ENCODE assay signal across 16 cellular contexts in the genomic region with DNA sequence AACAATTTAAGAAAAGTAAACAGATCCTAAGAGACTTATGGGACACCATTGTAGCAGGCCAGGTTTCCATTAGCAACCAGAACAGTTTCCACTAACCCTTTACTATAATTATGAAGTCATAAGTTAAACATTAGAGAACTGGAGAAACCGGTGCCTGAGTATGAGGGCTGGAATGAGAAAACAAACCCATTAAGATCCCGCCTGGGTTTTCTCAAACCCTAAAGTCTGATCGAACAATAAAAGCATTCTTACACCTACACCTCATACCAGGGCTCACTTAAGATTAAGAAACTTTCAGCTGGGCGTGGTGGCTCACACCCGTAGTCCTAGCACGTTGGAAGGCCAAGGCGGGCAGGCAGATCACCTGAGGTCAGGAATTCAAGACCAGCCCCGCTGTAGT. TPM values are rescaled to one million over a fixed set of nuclear protein-coding genes. Genes with fewer than 3 reads are reported as not detected.
DNase-seq lines count a peak whose midpoint lies in the region; ATAC-seq, FAIRE-seq and TF ChIP-seq lines count a peak whose summit lies in the region.
"Had no signal": no experiment of that assay in that cellular context is flagged by ENCODE, and none has a peak within 500 bp of the region (broad histone marks: within the 10 kb centered on the region; RNA-seq: fewer than 3 reads in every experiment).

No MANE protein-coding gene starts in this region.

- TF ChIP-seq CTCF in GM23338 (conservative IDR thresholded peaks at IDR 0.05; ENCODE audit: low read depth in 2 of 2) (no peak), astrocyte (IDR thresholded peaks at IDR 0.05; ENCODE audit: insufficient read depth, low read depth, low read length) (no peak), keratinocyte (optimal IDR thresholded peaks at IDR 0.05 in 1 of 3, IDR thresholded peaks at IDR 0.05 in 1 of 3, conservative IDR thresholded peaks at IDR 0.05 in 1 of 3; ENCODE audit: extremely low read depth in 1 of 3, insufficient read depth in 2 of 3, low read length in 3 of 3) (no peak), prostate gland (IDR thresholded peaks at IDR 0.05) (no peak)

- peaks cover 23% of the 10 kb centered on the region for H3K4me1 ChIP-seq in GM23338 (ENCODE audit: insufficient read depth)
- no peaks in the 10 kb centered on the region for H3K4me1 ChIP-seq in astrocyte (ENCODE audit: insufficient read depth, low read length)
- H3K4me1 ChIP-seq in keratinocyte (ENCODE audit: control insufficient read depth, extremely low read depth, insufficient read depth, low read length): peaks cover 15% of the 10 kb centered on the region
- H3K4me1 ChIP-seq in prostate gland (replicated peaks): no peaks in the 10 kb centered on the region

- H3K27me3 Mint-ChIP-seq in GM23338 (ENCODE audit: insufficient read depth, low read depth, poor library complexity): no peaks in the 10 kb centered on the region
- H3K27me3 Mint-ChIP-seq in astrocyte (ENCODE audit: low read depth, unreplicated experiment): no peaks in the 10 kb centered on the region

- H3K9me3 Mint-ChIP-seq in GM23338 (no peaks in the 10 kb centered on the region), astrocyte (ENCODE audit: unreplicated experiment) (no peaks in the 10 kb centered on the region)

- H3K9me2 ChIP-seq in GM23338 (ENCODE audit: insufficient read depth): no peaks in the 10 kb centered on the region
- H3K9me2 ChIP-seq: SK-N-SH had no signal

- WGBS in prostate gland: 52% methylated on average over 8 of the region's 8 CpGs

- no peak overlapping the region for H3K4me3 Mint-ChIP-seq in GM23338
- H3K4me3 Mint-ChIP-seq in astrocyte (ENCODE audit: unreplicated experiment): no peak overlapping the region

- H3K4me1 Mint-ChIP-seq in GM23338 (peaks cover 9% of the 10 kb centered on the region), astrocyte (ENCODE audit: low read depth, unreplicated experiment) (peaks cover 16% of the 10 kb centered on the region)

- H3K4me2 ChIP-seq in GM23338: no peak overlapping the region
- no peak overlapping the region for H3K4me2 ChIP-seq in astrocyte (ENCODE audit: low read length)
- peak overlapping the region; percentile 0 for H3K4me2 ChIP-seq in keratinocyte (ENCODE audit: control insufficient read depth, extremely low read depth, insufficient read depth, low read depth, low read length)
- H3K4me2 ChIP-seq: SK-N-SH had no signal

- H3K9ac ChIP-seq in astrocyte (ENCODE audit: low read length) (no peak overlapping the region), keratinocyte (ENCODE audit: control insufficient read depth, extremely low read depth, insufficient read depth, low read length) (no peak overlapping the region)
- H3K9ac ChIP-seq: SK-N-SH had no signal

- no peak for ATAC-seq in GM23338
- ATAC-seq in GM18520 (IDR thresholded peaks at IDR 0.05; ENCODE audit: unreplicated experiment): no peak
- ATAC-seq: GM12878, K562 had no signal

- intact Hi-C loops in prostate gland (cut with DNase I): no loop called here

- H3K36me3 ChIP-seq in GM23338 (ENCODE audit: insufficient read depth) (no peaks in the 10 kb centered on the region), astrocyte (ENCODE audit: insufficient read depth, low read length) (no peaks in the 10 kb centered on the region), keratinocyte (ENCODE audit: control insufficient read depth in 2 of 2, extremely low read depth in 1 of 2, insufficient read depth in 2 of 2, low read length in 2 of 2) (no peaks in the 10 kb centered on the region), prostate gland (no peaks in the 10 kb centered on the region)

- H3K36me3 Mint-ChIP-seq in GM23338 (ENCODE audit: low read depth): no peaks in the 10 kb centered on the region
- no peaks in the 10 kb centered on the region for H3K36me3 Mint-ChIP-seq in astrocyte (ENCODE audit: low read depth, unreplicated experiment)

- H2AFZ ChIP-seq in GM23338: peak overlapping the region; percentile 8; the same call in 1 of the 2 replicates
- H2AFZ ChIP-seq in astrocyte (ENCODE audit: low read depth, low read length): no peak overlapping the region
- H2AFZ ChIP-seq in keratinocyte (ENCODE audit: control insufficient read depth, low read length): no peak overlapping the region

- TF ChIP-seq POLR2A in prostate gland (IDR thresholded peaks at IDR 0.05): no peak

- H3K27me3 ChIP-seq in GM23338 (ENCODE audit: insufficient read depth): no peaks in the 10 kb centered on the region
- no peaks in the 10 kb centered on the region for H3K27me3 ChIP-seq in astrocyte (ENCODE audit: insufficient read depth, low read length)
- H3K27me3 ChIP-seq in keratinocyte (ENCODE audit: control insufficient read depth, extremely low read depth, insufficient read depth, low read length): no peaks in the 10 kb centered on the region
- H3K27me3 ChIP-seq in prostate gland (replicated peaks; ENCODE audit: insufficient read depth): no peaks in the 10 kb centered on the region

- H3K27ac ChIP-seq in GM23338 (ENCODE audit: low read depth) (no peak overlapping the region), astrocyte (ENCODE audit: low read depth, low read length) (no peak overlapping the region), keratinocyte (ENCODE audit: control insufficient read depth, insufficient read depth, low read length) (peak overlapping the region; percentile 74), prostate gland (peak overlapping the region; percentile 69 to 85)

- no peaks in the 10 kb centered on the region for H3F3A ChIP-seq in GM23338 (replicated peaks; ENCODE audit: low read depth)

- H3K9me1 ChIP-seq in keratinocyte (ENCODE audit: control insufficient read depth, extremely low read depth, insufficient read depth, low read length): no peaks in the 10 kb centered on the region

- H3K9me3 ChIP-seq in astrocyte (ENCODE audit: insufficient read depth, low read depth, low read length) (no peaks in the 10 kb centered on the region), keratinocyte (ENCODE audit: control insufficient read depth, low read depth, low read length) (no peaks in the 10 kb centered on the region), prostate gland (no peaks in the 10 kb centered on the region)
- H3K9me3 ChIP-seq: SK-N-SH had no signal

- no peak overlapping the region for H3K27ac Mint-ChIP-seq in GM23338
- peak overlapping the region; percentile 67 for H3K27ac Mint-ChIP-seq in astrocyte (ENCODE audit: unreplicated experiment)

- no peak overlapping the region for H3K4me3 ChIP-seq in GM23338
- no peak overlapping the region for H3K4me3 ChIP-seq in astrocyte (ENCODE audit: insufficient read depth, low read depth, low read length)
- H3K4me3 ChIP-seq in keratinocyte (ENCODE audit: control insufficient read depth in 2 of 3, extremely low read depth in 1 of 3, insufficient read depth in 2 of 3, low read depth in 1 of 3, low read length in 3 of 3): no peak overlapping the region
- H3K4me3 ChIP-seq in prostate gland: no peak overlapping the region
- H3K4me3 ChIP-seq: GM12878, K562 had no signal

- H4K20me1 ChIP-seq in GM23338 (replicated peaks; ENCODE audit: insufficient read depth): no peaks in the 10 kb centered on the region
- H4K20me1 ChIP-seq in astrocyte (ENCODE audit: insufficient read depth, low read length): no peaks in the 10 kb centered on the region
- H4K20me1 ChIP-seq in keratinocyte (ENCODE audit: control insufficient read depth, extremely low read depth, insufficient read depth, low read length): no peaks in the 10 kb centered on the region

- dilution Hi-C loops in keratinocyte (cut with MboI; ENCODE audit: extremely low pct_ligation_motif_present, low sequenced_read_pairs): no loop called here

- FAIRE-seq in astrocyte (lab: Jason Lieb, UNC) (no peak), keratinocyte (lab: Jason Lieb, UNC) (no peak)
- FAIRE-seq: GM12878, K562 had no signal

- H3K79me2 ChIP-seq in GM23338 (replicated peaks; ENCODE audit: insufficient read depth): no peaks in the 10 kb centered on the region
- H3K79me2 ChIP-seq in astrocyte (ENCODE audit: insufficient read depth, low read length): no peaks in the 10 kb centered on the region
- no peaks in the 10 kb centered on the region for H3K79me2 ChIP-seq in keratinocyte (ENCODE audit: control insufficient read depth, insufficient read depth, low read length)

- DNase-seq in GM23338 (ENCODE audit: low spot score): no peak
- DNase-seq in astrocyte (ENCODE audit: low read depth): no peak
- DNase-seq in keratinocyte (ENCODE audit: low read depth, low spot score): peak; percentile 53
- peak; percentile 56 for DNase-seq in prostate gland (ENCODE audit: low spot score)
- DNase-seq in T-helper 1 cell: no peak
- no peak for DNase-seq in NCI-H69 (lab: John Stamatoyannopoulos, UW)
- no peak for DNase-seq in NK-92 treated with Interleukin-12 subunit alpha and Interleukin-12 subunit beta, amount 100 ng/mL, for 24 hours (lab: John Stamatoyannopoulos, UW)
- DNase-seq: activated naive CD4-positive, alpha-beta T cell treated with anti-CD3 and anti-CD28 coated beads, Interleukin-2, amount 50 U/mL, for 16 hours; AML-193; central memory CD4-positive, alpha-beta T cell; EL; NCI-H1694 treated with DMSO at 0.1 percent for 48 hours; SK-N-SH had no signal

RNA-seq across cellular contexts. Expression of a gene that starts 13.7 kb away (rescaled TPM):
- total RNA-seq in GM23338 (2014; rRNA removed; shearing (Covaris generic)): 336 and 372 TPM in 2 replicates
- 226 and 229 TPM in 2 replicates for polyA plus RNA-seq in GM23338 (2016; fragmentation: Nextera tagmentation; extraction: Ambion mirVana)
- total RNA-seq in astrocyte: 116 and 130 TPM in 2 replicates
- polyA plus RNA-seq in keratinocyte: 136 to 206 TPM (median 146 TPM) in 3 replicates
- 192 TPM for polyA plus RNA-seq in keratinocyte (2011; ENCODE audit: low read depth)
- 62.7 and 126 TPM in 2 replicates for polyA plus RNA-seq in keratinocyte (2011; cell fraction: cytosol; rRNA removed)
- polyA plus RNA-seq in keratinocyte (2011; cell fraction: nucleus; rRNA removed): 197 and 271 TPM in 2 replicates
- 83.0 and 109 TPM in 2 replicates for polyA plus RNA-seq in keratinocyte (2012; ENCODE audit: low replicate concordance)
- 48.8 to 220 TPM (median 120 TPM) in 3 replicates for polyA minus RNA-seq in keratinocyte
- polyA minus RNA-seq in keratinocyte (2011; cell fraction: cytosol; rRNA and poly(A)+ RNA removed): 65.0 TPM
- polyA minus RNA-seq in keratinocyte (2011; cell fraction: nucleus; rRNA and poly(A)+ RNA removed): 109 and 189 TPM in 2 replicates
- total RNA-seq in prostate gland: 100 to 1,000 TPM in 1 of 2 donors, 10 to 100 TPM in 1; 86.1 to 109 TPM

Comparison
In these comparisons a context has a peak if more than half of its experiments do, and no peak if none do; other contexts are left out.
1. DNase-seq: peak in keratinocyte (single experiment) and prostate gland (single experiment); none in GM23338 (single experiment), astrocyte (single experiment), T-helper 1 cell (0 of 5), NCI-H69 (single experiment) and NK-92 treated with Interleukin-12 subunit alpha and Interleukin-12 subunit beta, amount 100 ng/mL, for 24 hours (single experiment).
2. H3K27ac ChIP-seq: peak in keratinocyte (single experiment) and prostate gland (2 of 2); none in GM23338 (single experiment) and astrocyte (single experiment).